22 cellular contexts compared by ENCODE assay signal in genomic region chr14:106067935-106068334, GRCh38.
A peak's percentile ranks its signal among the peaks of the same experiment; 100 is the strongest.
DNase-seq lines count a peak whose midpoint lies in the region; ATAC-seq and TF ChIP-seq lines count a peak whose summit lies in the region.
"Had no signal": no experiment of that assay in that cellular context is flagged by ENCODE, and none has a peak within 500 bp of the region (broad histone marks: within the 10 kb centered on the region; RNA-seq: fewer than 3 reads in every experiment).

No MANE protein-coding gene starts in this region.

- H3K79me2 ChIP-seq in DND-41 (ENCODE audit: insufficient read depth, low read length), result no peaks in the 10 kb centered on the region

- CTCF ChIA-PET in activated CD4-positive, alpha-beta T cell treated with anti-CD3 and anti-CD28 coated beads for 36 hours (lab: Charles Lee), result interaction anchor here (0.5 to 1.8 kb wide), 5 partner anchors 27 to 250 kb away, joined by 3 to 6 read pairs (median 3); no protein-coding TSS in a partner anchor

- no peak for DNase-seq in activated CD4-positive, alpha-beta T cell treated with anti-CD3 and anti-CD28 coated beads for 36 hours
- no peak for DNase-seq in activated CD4-positive, alpha-beta T cell treated with anti-CD3 and anti-CD28 coated beads, Interleukin-2, amount 50 U/mL, for 4 hours
- DNase-seq in DND-41 (no peak), NAMALWA (ENCODE audit: low spot score) (peak; percentile 0), NCI-H2171 (lab: John Stamatoyannopoulos, UW) (no peak)
- no peak for DNase-seq in stimulated activated naive B cell treated with anti-CD40 and anti-IgM and Interleukin-4, amounts not matched to agents 10 μg/mL and 1 μg/mL and 100 μg/mL, for 72 hours
- DNase-seq: Caco-2; CD8-positive, alpha-beta T cell; EL; GDM1; H9; Kasumi-1; NCI-H2029; NCI-H446 treated with DMSO at 0.1 percent for 48 hours; SHP77 had no signal

- POLR2A ChIA-PET in activated CD4-positive, alpha-beta T cell treated with anti-CD3 and anti-CD28 coated beads for 36 hours (lab: Charles Lee), result no interaction called here

- peak; percentile 17 for ATAC-seq in activated CD4-positive, alpha-beta T cell treated with anti-CD3 and anti-CD28 coated beads for 36 hours
- ATAC-seq in DND-41 (ENCODE audit: insufficient read depth, low read depth) (no peak), GM19328 (IDR thresholded peaks at IDR 0.05; ENCODE audit: unreplicated experiment) (no peak)
- peak; percentile 58 to 62 for ATAC-seq in stimulated activated naive B cell treated with anti-CD40 and anti-IgM and Interleukin-4, amounts not matched to agents 10 μg/mL and 1 μg/mL and 100 μg/mL, for 72 hours (replicated peaks)
- ATAC-seq: CD8-positive, alpha-beta T cell; GM23338; HepG2 had no signal

- H2AFZ ChIP-seq in DND-41 (ENCODE audit: low read depth, low read length), result no peak overlapping the region
- H2AFZ ChIP-seq: GM23338 had no signal

- H3K4me3 ChIP-seq in DND-41 (ENCODE audit: low read depth in 1 of 2, low read length in 2 of 2), result no peak overlapping the region
- H3K4me3 ChIP-seq: GM23338 had no signal

- H3K4me1 ChIP-seq in DND-41 (ENCODE audit: insufficient read depth, low read length), result peaks cover 51% of the 10 kb centered on the region
- H3K4me1 ChIP-seq: Caco-2 had no signal

- peaks cover 2% of the 10 kb centered on the region for H3K9me3 ChIP-seq in DND-41 (ENCODE audit: insufficient read depth, low read length, severe bottlenecking)
- H3K9me3 ChIP-seq: Caco-2 had no signal

- peaks cover 19% of the 10 kb centered on the region for H3K27me3 Mint-ChIP-seq in activated CD4-positive, alpha-beta T cell treated with anti-CD3 and anti-CD28 coated beads for 36 hours
- peaks cover 0 to 7% of the 10 kb centered on the region in 2 donors for H3K27me3 Mint-ChIP-seq in stimulated activated naive B cell treated with anti-CD40 and anti-IgM and Interleukin-4, amounts not matched to agents 10 μg/mL and 1 μg/mL and 100 μg/mL, for 72 hours

- no peaks in the 10 kb centered on the region for H3K36me3 Mint-ChIP-seq in activated CD4-positive, alpha-beta T cell treated with anti-CD3 and anti-CD28 coated beads for 36 hours (ENCODE audit: low read depth)
- H3K36me3 Mint-ChIP-seq in stimulated activated naive B cell treated with anti-CD40 and anti-IgM and Interleukin-4, amounts not matched to agents 10 μg/mL and 1 μg/mL and 100 μg/mL, for 72 hours, result no peaks in the 10 kb centered on the region
- H3K36me3 Mint-ChIP-seq: CD8-positive, alpha-beta T cell had no signal

- TF ChIP-seq CTCF in DND-41 (IDR thresholded peaks at IDR 0.05; ENCODE audit: borderline replicate concordance, extremely low read depth, low read length, poor library complexity, severe bottlenecking), result no peak

- no peak overlapping the region for H3K27ac Mint-ChIP-seq in activated CD4-positive, alpha-beta T cell treated with anti-CD3 and anti-CD28 coated beads for 36 hours
- no peak overlapping the region for H3K27ac Mint-ChIP-seq in stimulated activated naive B cell treated with anti-CD40 and anti-IgM and Interleukin-4, amounts not matched to agents 10 μg/mL and 1 μg/mL and 100 μg/mL, for 72 hours
- H3K27ac Mint-ChIP-seq: B cell; CD8-positive, alpha-beta T cell; GM23338; H9 had no signal

- peaks cover 21% of the 10 kb centered on the region for H3K4me1 Mint-ChIP-seq in activated CD4-positive, alpha-beta T cell treated with anti-CD3 and anti-CD28 coated beads for 36 hours
- peaks cover 5 to 10% of the 10 kb centered on the region in 2 donors for H3K4me1 Mint-ChIP-seq in stimulated activated naive B cell treated with anti-CD40 and anti-IgM and Interleukin-4, amounts not matched to agents 10 μg/mL and 1 μg/mL and 100 μg/mL, for 72 hours
- H3K4me1 Mint-ChIP-seq: GM23338, H9 had no signal

- no peaks in the 10 kb centered on the region for H3K9me3 Mint-ChIP-seq in activated CD4-positive, alpha-beta T cell treated with anti-CD3 and anti-CD28 coated beads for 36 hours (ENCODE audit: low read depth)
- no peaks in the 10 kb centered on the region for H3K9me3 Mint-ChIP-seq in stimulated activated naive B cell treated with anti-CD40 and anti-IgM and Interleukin-4, amounts not matched to agents 10 μg/mL and 1 μg/mL and 100 μg/mL, for 72 hours
- H3K9me3 Mint-ChIP-seq: CD8-positive, alpha-beta T cell had no signal

- H3K9ac ChIP-seq in DND-41 (ENCODE audit: low read depth, low read length), result no peak overlapping the region

- intact Hi-C loops in activated CD4-positive, alpha-beta T cell treated with anti-CD3 and anti-CD28 coated beads for 36 hours (cut with DNase I, micrococcal nuclease), result loop anchor here in 1 of 2 experiments (5.0 kb wide), 1 partner anchor 206 kb away; no protein-coding TSS in a partner anchor

- H3K36me3 ChIP-seq in DND-41 (ENCODE audit: insufficient read depth, low read length), result no peaks in the 10 kb centered on the region

- peak overlapping the region; percentile 24 for H3K27ac ChIP-seq in DND-41 (ENCODE audit: low read length)
- H3K27ac ChIP-seq: 22Rv1, C4-2B, RWPE1 had no signal

- H3K4me3 Mint-ChIP-seq in activated CD4-positive, alpha-beta T cell treated with anti-CD3 and anti-CD28 coated beads for 36 hours, result no peak overlapping the region
- H3K4me3 Mint-ChIP-seq in stimulated activated naive B cell treated with anti-CD40 and anti-IgM and Interleukin-4, amounts not matched to agents 10 μg/mL and 1 μg/mL and 100 μg/mL, for 72 hours, result no peak overlapping the region
- H3K4me3 Mint-ChIP-seq: B cell; CD8-positive, alpha-beta T cell; GM23338; H9 had no signal

- no peaks in the 10 kb centered on the region for H4K20me1 ChIP-seq in DND-41 (ENCODE audit: insufficient read depth, low read length)

- no peak overlapping the region for H3K4me2 ChIP-seq in DND-41 (ENCODE audit: insufficient read depth, low read length)
- H3K4me2 ChIP-seq: GM23338 had no signal

- H3K27me3 ChIP-seq in DND-41 (ENCODE audit: insufficient read depth, low read length, poor library complexity), result no peaks in the 10 kb centered on the region

Comparison
In these comparisons a context has a peak if more than half of its experiments do, and no peak if none do; other contexts are left out.
1. ATAC-seq: peak in activated CD4-positive, alpha-beta T cell treated with anti-CD3 and anti-CD28 coated beads for 36 hours (single experiment) and stimulated activated naive B cell treated with anti-CD40 and anti-IgM and Interleukin-4, amounts not matched to agents 10 μg/mL and 1 μg/mL and 100 μg/mL, for 72 hours (2 of 2); none in DND-41 (single experiment) and GM19328 (single experiment).